Comparison of ENCODE assay signal across 22 cellular contexts in the genomic region with DNA sequence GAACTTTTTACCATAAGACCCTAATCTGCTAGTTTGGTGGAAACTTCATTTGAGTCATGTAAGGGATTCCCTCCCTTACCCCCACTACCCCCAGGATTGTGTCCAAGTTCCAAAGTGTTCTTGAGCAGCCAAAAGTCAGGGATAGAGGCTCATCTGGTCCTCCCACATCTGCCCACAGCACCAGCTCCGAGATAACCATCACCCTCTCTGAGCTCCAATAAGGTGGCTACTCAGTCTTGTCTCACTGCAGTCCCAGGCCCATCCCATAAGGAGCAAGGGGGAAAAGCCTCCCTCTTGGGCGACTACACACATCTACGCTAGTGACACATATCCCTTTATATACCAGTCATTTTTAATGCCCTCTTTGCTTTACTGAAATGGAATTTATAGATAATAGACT.
"Had no signal": no experiment of that assay in that cellular context is flagged by ENCODE, and none has a peak within 500 bp of the region (broad histone marks: within the 10 kb centered on the region; RNA-seq: fewer than 3 reads in every experiment).

No MANE protein-coding gene starts in this region.

- H3K27ac ChIP-seq: SJCRH30 had no signal

- H3K4me3 ChIP-seq: MG63, SJCRH30 had no signal

- ATAC-seq: HepG2, Right ventricle myocardium inferior, SK-N-SH treated with all-trans-retinoic acid at 6 μM for 48 hours had no signal

- DNase-seq: IMR-90, Karpas-422, KG1, MG63, NCI-H1092, NCI-H1105 treated with DMSO at 0.1 percent for 48 hours, NCI-H1436, NCI-H187, NCI-H2029, NCI-H2081 treated with DMSO at 0.1 percent for 48 hours, NCI-H2171, NCI-H226, NCI-H446, NCI-H510A, NCI-H524 treated with DMSO at 0.1 percent for 48 hours, NCI-H774, RPMI8226, SHP77 treated with DMSO at 0.1 percent for 48 hours, SJCRH30 had no signal

- H3K27me3 ChIP-seq: MG63, SJCRH30 had no signal

- H3K36me3 ChIP-seq: MG63, SJCRH30 had no signal

- H3K9me3 ChIP-seq: MG63, SJCRH30 had no signal
